In genomic region chrX:140572724-140573123, GRCh38 we compare ENCODE assay signal across 8 cellular contexts.
A peak's percentile ranks its signal among the peaks of the same experiment; 100 is the strongest.
DNase-seq lines count a peak whose midpoint lies in the region; ATAC-seq and TF ChIP-seq lines count a peak whose summit lies in the region.

No MANE protein-coding gene starts in this region.

- no peaks in the 10 kb centered on the region for H3K4me1 ChIP-seq in gastroesophageal sphincter

- 0% methylated on average over 1 of the region's 1 CpG for WGBS in gastroesophageal sphincter (ENCODE audit: low coverage in 1 of 2), 2 donors

- DNase-seq in Daoy (ENCODE audit: low read depth) (peak; percentile 10), H7 (peak; percentile 54), MG63 (peak; percentile 12), astrocyte of the hippocampus (ENCODE audit: low read depth, low spot score) (peak; percentile 51), left lobe of liver (ENCODE audit: low spot score) (peak; percentile 42)

- no peaks in the 10 kb centered on the region for H3K9me3 ChIP-seq in MG63
- H3K9me3 ChIP-seq in gastroesophageal sphincter, result no peaks in the 10 kb centered on the region

- H3K4me3 ChIP-seq in H7 (ENCODE audit: insufficient read depth, low read depth, low read length) (no peak overlapping the region), MG63 (no peak overlapping the region), gastroesophageal sphincter (no peak overlapping the region)

- H3K36me3 ChIP-seq in H7 (replicated peaks; ENCODE audit: control insufficient read depth, insufficient read depth, low read length) (no peaks in the 10 kb centered on the region), MG63 (no peaks in the 10 kb centered on the region), gastroesophageal sphincter (no peaks in the 10 kb centered on the region)

- peak; percentile 77 for TF ChIP-seq CTCF in 22Rv1 (IDR thresholded peaks at IDR 0.05)
- TF ChIP-seq CTCF in gastroesophageal sphincter (IDR thresholded peaks at IDR 0.05), result peak in 1 of 4 experiments; percentile 52

- ATAC-seq in left lobe of liver, result peak; percentile 76
- ATAC-seq in HG03039 (IDR thresholded peaks at IDR 0.05; ENCODE audit: unreplicated experiment), result no peak
- ATAC-seq in gastroesophageal sphincter, result no peak

- H3K27me3 ChIP-seq in H7 (ENCODE audit: control insufficient read depth, insufficient read depth, low read length), result no peaks in the 10 kb centered on the region
- H3K27me3 ChIP-seq in MG63, result no peaks in the 10 kb centered on the region
- no peaks in the 10 kb centered on the region for H3K27me3 ChIP-seq in gastroesophageal sphincter

- no peak overlapping the region for H3K27ac ChIP-seq in 22Rv1
- H3K27ac ChIP-seq in gastroesophageal sphincter, result no peak overlapping the region

- no peak for TF ChIP-seq POLR2A in gastroesophageal sphincter (IDR thresholded peaks at IDR 0.05)

- TF ChIP-seq EP300 in gastroesophageal sphincter (IDR thresholded peaks at IDR 0.05), result no peak
